Comparison of ENCODE assay signal across 27 cellular contexts in the genomic region with DNA sequence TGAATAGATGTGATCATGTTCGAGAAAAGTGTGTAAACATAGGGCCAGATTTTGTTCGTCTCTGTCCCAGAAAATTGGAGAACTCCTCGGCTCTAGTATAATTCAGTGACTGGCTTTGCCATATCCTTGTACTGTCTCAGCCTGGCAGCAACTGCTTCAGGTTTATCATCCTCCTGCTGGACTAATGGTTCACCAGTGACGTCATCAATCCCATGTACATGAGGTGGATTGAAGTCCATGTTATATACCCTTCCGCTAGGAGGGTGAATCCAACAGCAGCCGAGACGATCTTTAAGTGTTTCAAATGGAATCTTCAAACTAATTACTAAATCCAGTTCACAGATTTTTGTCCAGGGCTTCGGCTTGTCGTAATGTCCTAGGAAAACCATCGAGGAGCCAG.
"Had no signal": no experiment of that assay in that cellular context is flagged by ENCODE, and none has a peak within 500 bp of the region (broad histone marks: within the 10 kb centered on the region; RNA-seq: fewer than 3 reads in every experiment).

No MANE protein-coding gene starts in this region.

- FAIRE-seq: bronchial epithelial cell, frontal cortex had no signal

- DNase-seq: activated CD4-positive, alpha-beta memory T cell treated with anti-CD3 and anti-CD28 coated beads for 36 hours; activated CD4-positive, alpha-beta T cell treated with anti-CD3 and anti-CD28 coated beads for 36 hours; activated CD4-positive, alpha-beta T cell treated with anti-CD3 and anti-CD28 coated beads, Interleukin-2, amount 10 ng/mL, durations not matched to agents 24 days and 14 days; activated CD4-positive, CD25-positive, alpha-beta regulatory T cell; activated CD4-positive, CD25-positive, alpha-beta regulatory T cell treated with anti-CD3 and anti-CD28 coated beads, Interleukin-2, amount 50 U/mL, for 72 hours; activated CD8-positive, alpha-beta memory T cell treated with anti-CD3 and anti-CD28 coated beads, Interleukin-2, amount 50 U/mL, for 48 hours; activated gamma-delta T cell; activated naive CD4-positive, alpha-beta T cell; activated naive CD4-positive, alpha-beta T cell treated with anti-CD3 and anti-CD28 coated beads, Interleukin-2, amount 10 ng/mL, durations not matched to agents 7 days and 5 days; activated naive CD8-positive, alpha-beta T cell treated with anti-CD3 and anti-CD28 coated beads, Interleukin-2, amount 10 ng/mL, durations not matched to agents 7 days and 5 days; activated T-cell treated with anti-CD3 and anti-CD28 coated beads for 4 hours; activated T-cell treated with anti-CD3 and anti-CD28 coated beads, Interleukin-2, amount 50 U/mL, for 24 hours; activated T-cell treated with anti-CD3 and anti-CD28 coated beads, Interleukin-2, amount 50 U/mL, for 72 hours; dorsolateral prefrontal cortex; effector memory CD4-positive, alpha-beta T cell; endodermal cell; foreskin fibroblast; head of caudate nucleus; hippocampal formation had no signal

- H3K36me3 Mint-ChIP-seq: activated CD4-positive, alpha-beta memory T cell treated with anti-CD3 and anti-CD28 coated beads for 36 hours; activated naive CD4-positive, alpha-beta T cell treated with anti-CD3 and anti-CD28 coated beads, Interleukin-2, amount 50 U/mL, for 72 hours; brain had no signal

- H3K4me1 Mint-ChIP-seq: activated CD4-positive, alpha-beta T cell treated with anti-CD3 and anti-CD28 coated beads for 36 hours; central memory CD8-positive, alpha-beta T cell had no signal

- H3K4me1 ChIP-seq: ascending aorta had no signal

- H3K4me3 Mint-ChIP-seq: activated CD4-positive, alpha-beta memory T cell treated with anti-CD3 and anti-CD28 coated beads for 36 hours; activated CD4-positive, alpha-beta T cell treated with anti-CD3 and anti-CD28 coated beads for 36 hours; activated CD4-positive, alpha-beta T cell treated with anti-CD3 and anti-CD28 coated beads, Interleukin-2, amount 10 ng/mL, durations not matched to agents 24 days and 14 days; activated naive CD4-positive, alpha-beta T cell treated with anti-CD3 and anti-CD28 coated beads, Interleukin-2, amount 10 ng/mL, durations not matched to agents 7 days and 5 days; activated naive CD8-positive, alpha-beta T cell treated with anti-CD3 and anti-CD28 coated beads, Interleukin-2, amount 10 ng/mL, durations not matched to agents 7 days and 5 days; activated T-cell treated with anti-CD3 and anti-CD28 coated beads, Interleukin-2, amount 50 U/mL, for 24 hours; activated T-cell treated with anti-CD3 and anti-CD28 coated beads, Interleukin-2, amount 50 U/mL, for 72 hours; brain; central memory CD8-positive, alpha-beta T cell; dendritic cell treated with granulocyte-macrophage colony-stimulating factor and Interleukin-4, amounts not matched to agents 40 ng/mL and 50 ng/mL, for 4 days; endodermal cell had no signal

- H3K27ac ChIP-seq: ascending aorta, coronary artery, dorsolateral prefrontal cortex had no signal

- H3K4me3 ChIP-seq: ascending aorta, coronary artery, dorsolateral prefrontal cortex had no signal

- H3K27me3 ChIP-seq: ascending aorta, dorsolateral prefrontal cortex had no signal

- H3K36me3 ChIP-seq: ascending aorta had no signal

- H3K9me3 Mint-ChIP-seq: activated CD4-positive, alpha-beta memory T cell treated with anti-CD3 and anti-CD28 coated beads for 36 hours; activated CD4-positive, alpha-beta T cell treated with anti-CD3 and anti-CD28 coated beads, Interleukin-2, amount 10 ng/mL, durations not matched to agents 24 days and 14 days; activated naive CD4-positive, alpha-beta T cell treated with anti-CD3 and anti-CD28 coated beads, Interleukin-2, amount 10 ng/mL, durations not matched to agents 7 days and 5 days; activated naive CD4-positive, alpha-beta T cell treated with anti-CD3 and anti-CD28 coated beads, Interleukin-2, amount 50 U/mL, for 72 hours; activated naive CD8-positive, alpha-beta T cell treated with anti-CD3 and anti-CD28 coated beads, Interleukin-2, amount 10 ng/mL, durations not matched to agents 7 days and 5 days; activated T-cell treated with anti-CD3 and anti-CD28 coated beads, Interleukin-2, amount 50 U/mL, for 24 hours; activated T-cell treated with anti-CD3 and anti-CD28 coated beads, Interleukin-2, amount 50 U/mL, for 72 hours; brain; central memory CD8-positive, alpha-beta T cell; dendritic cell treated with granulocyte-macrophage colony-stimulating factor and Interleukin-4, amounts not matched to agents 40 ng/mL and 50 ng/mL, for 4 days; endodermal cell had no signal

- H3K9me3 ChIP-seq: ascending aorta had no signal

- H3K27ac Mint-ChIP-seq: activated CD4-positive, alpha-beta memory T cell treated with anti-CD3 and anti-CD28 coated beads for 36 hours; activated CD4-positive, alpha-beta T cell treated with anti-CD3 and anti-CD28 coated beads for 36 hours; activated CD4-positive, alpha-beta T cell treated with anti-CD3 and anti-CD28 coated beads, Interleukin-2, amount 10 ng/mL, durations not matched to agents 24 days and 14 days; activated naive CD4-positive, alpha-beta T cell treated with anti-CD3 and anti-CD28 coated beads, Interleukin-2, amount 10 ng/mL, durations not matched to agents 7 days and 5 days; activated naive CD4-positive, alpha-beta T cell treated with anti-CD3 and anti-CD28 coated beads, Interleukin-2, amount 50 U/mL, for 72 hours; activated naive CD8-positive, alpha-beta T cell treated with anti-CD3 and anti-CD28 coated beads, Interleukin-2, amount 10 ng/mL, durations not matched to agents 7 days and 5 days; activated T-cell treated with anti-CD3 and anti-CD28 coated beads, Interleukin-2, amount 50 U/mL, for 24 hours; activated T-cell treated with anti-CD3 and anti-CD28 coated beads, Interleukin-2, amount 50 U/mL, for 72 hours; brain; dendritic cell treated with granulocyte-macrophage colony-stimulating factor and Interleukin-4, amounts not matched to agents 40 ng/mL and 50 ng/mL, for 4 days; endodermal cell had no signal

- H3K27me3 Mint-ChIP-seq: activated naive CD8-positive, alpha-beta T cell treated with anti-CD3 and anti-CD28 coated beads, Interleukin-2, amount 10 ng/mL, durations not matched to agents 7 days and 5 days; brain had no signal
